Comparison of ENCODE assay signal across 16 cellular contexts in genomic region chr2:12006841-12007240, GRCh38.
DNase-seq lines count a peak whose midpoint lies in the region; ATAC-seq and TF ChIP-seq lines count a peak whose summit lies in the region.
"Had no signal": no experiment of that assay in that cellular context is flagged by ENCODE, and none has a peak within 500 bp of the region (broad histone marks: within the 10 kb centered on the region; RNA-seq: fewer than 3 reads in every experiment).

No MANE protein-coding gene starts in this region.

- no peak overlapping the region for H3K27ac ChIP-seq in BLaER1
- H3K27ac ChIP-seq in OCI-LY1 (ENCODE audit: low read depth, low read length, poor library complexity, severe bottlenecking): peak overlapping the region; percentile 91
- H3K27ac ChIP-seq: HL-60 had no signal

- no peaks in the 10 kb centered on the region for H3K9me3 Mint-ChIP-seq in activated T-cell treated with anti-CD3 and anti-CD28 coated beads, Interleukin-2, amount 50 U/mL, for 4 hours
- H3K9me3 Mint-ChIP-seq: T-helper 2 cell treated with Interferon-gamma antibody and Interleukin-4, amounts not matched to agents 5 μg/mL and 100 μg/mL, for 36 hours had no signal

- H3K36me3 ChIP-seq in BLaER1 (no peaks in the 10 kb centered on the region), OCI-LY1 (ENCODE audit: insufficient read depth, low read length) (peaks cover under 1% of the 10 kb centered on the region; the same call in 1 of the 2 replicates)

- H3K9me2 ChIP-seq in OCI-LY1 (ENCODE audit: low read depth, low read length): no peaks in the 10 kb centered on the region

- H3K4me1 ChIP-seq in BLaER1: peaks cover 46% of the 10 kb centered on the region
- peaks cover 66% of the 10 kb centered on the region for H3K4me1 ChIP-seq in OCI-LY1 (ENCODE audit: insufficient read depth, low read length, severe bottlenecking)

- ATAC-seq in activated T-cell treated with anti-CD3 and anti-CD28 coated beads, Interleukin-2, amount 50 U/mL, for 4 hours: no peak

- no peak overlapping the region for H3K4me3 ChIP-seq in BLaER1
- no peak overlapping the region for H3K4me3 ChIP-seq in OCI-LY1 (ENCODE audit: low read depth, low read length, poor library complexity, severe bottlenecking)

- H4K20me1 ChIP-seq in BLaER1: no peaks in the 10 kb centered on the region
- H4K20me1 ChIP-seq in OCI-LY1 (ENCODE audit: insufficient read depth, low read length): no peaks in the 10 kb centered on the region

- H3K4me3 Mint-ChIP-seq in activated T-cell treated with anti-CD3 and anti-CD28 coated beads, Interleukin-2, amount 50 U/mL, for 4 hours: no peak overlapping the region
- H3K4me3 Mint-ChIP-seq: activated naive CD8-positive, alpha-beta T cell treated with anti-CD3 and anti-CD28 coated beads, Interleukin-2, amount 10 ng/mL, durations not matched to agents 7 days and 5 days; T-helper 2 cell treated with Interferon-gamma antibody and Interleukin-4, amounts not matched to agents 5 μg/mL and 100 μg/mL, for 36 hours had no signal

- H3K4me2 ChIP-seq in BLaER1 (peak overlapping the region; percentile 63), OCI-LY1 (ENCODE audit: low read length) (no peak overlapping the region; the same call in 1 of the 2 replicates)

- no peak overlapping the region for H2AFZ ChIP-seq in OCI-LY1 (ENCODE audit: low read length)

- no peaks in the 10 kb centered on the region for H3K27me3 ChIP-seq in BLaER1
- H3K27me3 ChIP-seq in OCI-LY1 (ENCODE audit: insufficient read depth, low read length): no peaks in the 10 kb centered on the region

- H3K36me3 Mint-ChIP-seq in activated T-cell treated with anti-CD3 and anti-CD28 coated beads, Interleukin-2, amount 50 U/mL, for 4 hours (ENCODE audit: insufficient read depth): no peaks in the 10 kb centered on the region

- no peaks in the 10 kb centered on the region for H3K79me2 ChIP-seq in OCI-LY1 (ENCODE audit: insufficient read depth, low read length)

- no peak overlapping the region for H3K9ac ChIP-seq in BLaER1
- H3K9ac ChIP-seq in OCI-LY1 (ENCODE audit: low read length): peak overlapping the region; percentile 57

- peaks cover 28% of the 10 kb centered on the region for H3K4me1 Mint-ChIP-seq in activated T-cell treated with anti-CD3 and anti-CD28 coated beads, Interleukin-2, amount 50 U/mL, for 4 hours (ENCODE audit: low read depth)

- no peak for TF ChIP-seq CTCF in OCI-LY1 (IDR thresholded peaks at IDR 0.05; ENCODE audit: low read length)

- H3K9me3 ChIP-seq in BLaER1: peaks cover 9% of the 10 kb centered on the region; the same call in 1 of the 2 replicates
- no peaks in the 10 kb centered on the region; the same call in 1 of the 2 replicates for H3K9me3 ChIP-seq in OCI-LY1 (ENCODE audit: low read length)

- no peaks in the 10 kb centered on the region for H3F3A ChIP-seq in OCI-LY1 (ENCODE audit: insufficient read depth, low read length)

- peaks cover 45% of the 10 kb centered on the region for H3K27me3 Mint-ChIP-seq in activated T-cell treated with anti-CD3 and anti-CD28 coated beads, Interleukin-2, amount 50 U/mL, for 4 hours (ENCODE audit: low read depth)

- peak; percentile 78 for DNase-seq in ecto neural progenitor cell (ENCODE audit: low spot score)
- peak; percentile 33 to 52 for DNase-seq in lung microvascular endothelial cell (ENCODE audit: low read depth in 2 of 2)
- DNase-seq in activated effector memory CD4-positive, alpha-beta T cell treated with anti-CD3 and anti-CD28 coated beads, Interleukin-2, amount 50 U/mL, for 16 hours: no peak
- DNase-seq in activated T-cell treated with anti-CD3 and anti-CD28 coated beads, Interleukin-2, amount 50 U/mL, for 4 hours: no peak
- DNase-seq in NCI-H526 treated with DMSO at 0.1 percent for 48 hours (lab: John Stamatoyannopoulos, UW): no peak
- DNase-seq in KG1 (lab: John Stamatoyannopoulos, UW): no peak
- DNase-seq: ACHN; activated naive CD8-positive, alpha-beta T cell treated with anti-CD3 and anti-CD28 coated beads, Interleukin-2, amount 10 ng/mL, durations not matched to agents 7 days and 5 days; DMS153; NCI-H1436; NK-92 treated with Interleukin-12 subunit alpha and Interleukin-12 subunit beta, amount 100 ng/mL, for 24 hours; stimulated activated CD4-positive, alpha-beta T cell treated with anti-CD3 and anti-CD28 coated beads, Interleukin-4, amount 100 ng/mL, for 4 hours had no signal

Comparison
In these comparisons a context has a peak if more than half of its experiments do, and no peak if none do; other contexts are left out.
1. DNase-seq: peak in ecto neural progenitor cell (single experiment) and lung microvascular endothelial cell (2 of 2); none in activated effector memory CD4-positive, alpha-beta T cell treated with anti-CD3 and anti-CD28 coated beads, Interleukin-2, amount 50 U/mL, for 16 hours (single experiment), activated T-cell treated with anti-CD3 and anti-CD28 coated beads, Interleukin-2, amount 50 U/mL, for 4 hours (single experiment), NCI-H526 treated with DMSO at 0.1 percent for 48 hours (single experiment) and KG1 (single experiment).